In genomic region chr2:214808961-214809750, GRCh38 we compare ENCODE assay signal across 1 cellular context.
TF ChIP-seq lines count a peak whose summit lies in the region.

TSS of gene BARD1 (minus strand) at chr2:214809683. CDS start at chr2:214809569, 114 bp downstream.

TF ChIP-seq in HepG2, 621 proteins besides CTCF, POLR2A, EP300 and RAD21 (continued from another document and continues in another):
- TF ChIP-seq ZFP91 (CRISPR knock-in tag; IDR thresholded peaks at IDR 0.05; ENCODE audit: borderline replicate concordance) (peak; percentile 22; the same call in 1 of the 2 replicates), FOXM1 (CRISPR knock-in tag; IDR thresholded peaks at IDR 0.05) (no peak), SIX4 (CRISPR knock-in tag; IDR thresholded peaks at IDR 0.05) (no peak), ZBTB10 (CRISPR knock-in tag; IDR thresholded peaks at IDR 0.05; ENCODE audit: borderline replicate concordance) (no peak; the same call in 1 of the 2 replicates), ZBTB37 (CRISPR knock-in tag; IDR thresholded peaks at IDR 0.05) (no peak; the same call in 1 of the 2 replicates), ZXDC (CRISPR knock-in tag; IDR thresholded peaks at IDR 0.05) (0 out of 2 replicates have a peak, but pooled peaks have one; percentile 65), DZIP1 (CRISPR knock-in tag; IDR thresholded peaks at IDR 0.05) (no peak), ETS1 (CRISPR knock-in tag; IDR thresholded peaks at IDR 0.05) (peak; percentile 72; the same call in 1 of the 2 replicates), KLF13 (CRISPR knock-in tag; IDR thresholded peaks at IDR 0.05) (peak; percentile 77; the same call in 1 of the 2 replicates), THAP7 (CRISPR knock-in tag; IDR thresholded peaks at IDR 0.05) (no peak; the same call in 1 of the 2 replicates), GPBP1L1 (CRISPR knock-in tag; IDR thresholded peaks at IDR 0.05) (no peak), POLR2AphosphoS2 (IDR thresholded peaks at IDR 0.05; ENCODE audit: low read depth, low read length) (no peak), ZNF83 (CRISPR knock-in tag; IDR thresholded peaks at IDR 0.05; ENCODE audit: borderline replicate concordance) (no peak; the same call in 1 of the 2 replicates), ZNF672 (CRISPR knock-in tag; IDR thresholded peaks at IDR 0.05) (no peak), RARA (CRISPR knock-in tag; IDR thresholded peaks at IDR 0.05) (no peak), TP53 (CRISPR knock-in tag; conservative IDR thresholded peaks at IDR 0.05) (no peak), ZNF580 (CRISPR knock-in tag; IDR thresholded peaks at IDR 0.05; ENCODE audit: borderline replicate concordance, low read depth) (no peak; the same call in 1 of the 2 replicates), MAX (IDR thresholded peaks at IDR 0.05) (peak; percentile 82; the same call in 1 of the 2 replicates), ZNF383 (CRISPR knock-in tag; IDR thresholded peaks at IDR 0.05; ENCODE audit: borderline replicate concordance) (no peak), ZNF354B (CRISPR knock-in tag; IDR thresholded peaks at IDR 0.05) (no peak), TFDP1 (CRISPR knock-in tag; IDR thresholded peaks at IDR 0.05; ENCODE audit: borderline replicate concordance) (peak; percentile 67; the same call in 1 of the 2 replicates), ZSCAN21 (CRISPR knock-in tag; IDR thresholded peaks at IDR 0.05; ENCODE audit: borderline replicate concordance) (peak; percentile 40; the same call in 1 of the 2 replicates), MED1 (CRISPR knock-in tag; IDR thresholded peaks at IDR 0.05) (no peak; the same call in 1 of the 2 replicates), PHF21A (CRISPR knock-in tag; IDR thresholded peaks at IDR 0.05) (peak; percentile 58; the same call in 1 of the 2 replicates), ZNF33B (CRISPR knock-in tag; IDR thresholded peaks at IDR 0.05) (peak; percentile 93; the same call in 1 of the 2 replicates), HNF1A (IDR thresholded peaks at IDR 0.05; ENCODE audit: low read depth) (no peak), HNF1A (CRISPR knock-in tag; IDR thresholded peaks at IDR 0.05; ENCODE audit: borderline replicate concordance) (no peak), ZNF451 (CRISPR knock-in tag; IDR thresholded peaks at IDR 0.05) (no peak), SKIL (CRISPR knock-in tag; IDR thresholded peaks at IDR 0.05; ENCODE audit: borderline replicate concordance) (no peak)
